Comparison of ENCODE assay signal across 26 cellular contexts in the genomic region with DNA sequence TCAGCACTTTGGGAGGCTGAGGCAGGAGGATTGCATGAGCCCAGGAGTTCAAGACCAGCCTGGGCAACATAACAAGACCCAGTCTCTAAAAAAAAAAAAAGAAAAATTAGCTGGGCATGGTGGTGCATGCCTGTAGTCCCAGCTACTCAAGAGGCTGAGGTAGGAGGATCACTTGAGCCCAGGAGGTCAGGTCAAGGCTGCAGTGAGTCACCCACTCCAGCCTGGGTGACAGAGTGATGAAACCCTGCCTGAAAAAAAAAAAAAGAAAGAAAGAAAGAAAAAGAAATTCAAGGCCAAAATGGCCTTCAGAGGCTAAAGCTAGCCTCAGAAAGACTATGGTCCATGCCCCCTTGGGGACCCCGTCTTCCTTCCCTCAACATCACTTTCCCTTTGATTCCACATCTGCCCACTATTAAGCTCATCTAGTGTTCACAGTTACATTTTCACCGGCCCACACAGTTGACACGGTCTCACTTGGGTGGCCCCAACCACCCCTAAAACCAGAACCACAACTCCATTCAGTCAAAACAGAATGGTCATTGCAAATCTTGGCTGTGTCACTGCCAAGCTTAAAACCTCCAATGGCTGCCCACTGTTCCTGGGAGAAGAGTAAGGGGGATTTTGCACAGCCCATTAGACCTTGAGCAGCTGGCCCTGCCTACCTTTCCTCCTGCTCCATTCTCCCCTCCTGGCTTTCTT. TPM values are rescaled to one million over a fixed set of nuclear protein-coding genes. Genes with fewer than 3 reads are reported as not detected.
A peak's percentile ranks its signal among the peaks of the same experiment; 100 is the strongest.
DNase-seq lines count a peak whose midpoint lies in the region; ATAC-seq, FAIRE-seq and TF ChIP-seq lines count a peak whose summit lies in the region.
"Had no signal": no experiment of that assay in that cellular context is flagged by ENCODE, and none has a peak within 500 bp of the region (broad histone marks: within the 10 kb centered on the region; RNA-seq: fewer than 3 reads in every experiment).

No MANE protein-coding gene starts in this region.

- H3K36me3 ChIP-seq in HepG2 (replicated peaks in 1 of 2; ENCODE audit: control insufficient read depth in 1 of 2, insufficient read depth in 2 of 2, low read length in 2 of 2), result no peaks in the 10 kb centered on the region
- no peaks in the 10 kb centered on the region for H3K36me3 ChIP-seq in right lobe of liver
- H3K36me3 ChIP-seq in PC-3 (ENCODE audit: low read depth, low read length), result no peaks in the 10 kb centered on the region
- H3K36me3 ChIP-seq: pancreas, Peyer's patch had no signal

- POLR2A ChIA-PET in HepG2 (lab: Yijun Ruan, JAX) (no interaction called here), PC-3 (lab: Charles Lee; ENCODE audit: unreplicated experiment) (no interaction called here)

- H3K27ac ChIP-seq in HepG2 (ENCODE audit: extremely low read length, insufficient read depth, low read length) (no peak overlapping the region), right lobe of liver (no peak overlapping the region), PC-3 (ENCODE audit: low read length) (no peak overlapping the region)
- H3K27ac ChIP-seq: C4-2B, foreskin keratinocyte, pancreas, Peyer's patch had no signal

- H3K4me3 ChIP-seq in HepG2 (replicated peaks in 1 of 3; ENCODE audit: insufficient read depth in 1 of 3, low read depth in 2 of 3, low read length in 3 of 3), result no peak overlapping the region
- H3K4me3 ChIP-seq in right lobe of liver, result no peak overlapping the region
- H3K4me3 ChIP-seq in PC-3 (ENCODE audit: low read length), result no peak overlapping the region
- no peak overlapping the region for H3K4me3 ChIP-seq in fibroblast of mammary gland (ENCODE audit: control insufficient read depth, low read depth, low read length)
- H3K4me3 ChIP-seq: pancreas, Peyer's patch had no signal

- H3K9me3 ChIP-seq in HepG2 (ENCODE audit: low read length) (no peaks in the 10 kb centered on the region), right lobe of liver (no peaks in the 10 kb centered on the region), PC-3 (ENCODE audit: low read length) (no peaks in the 10 kb centered on the region)
- H3K9me3 ChIP-seq: pancreas, Peyer's patch, SK-N-SH had no signal

- no peak for ATAC-seq in HepG2
- no peak for ATAC-seq in right lobe of liver
- ATAC-seq in PC-3, result no peak
- ATAC-seq: activated CD8-positive, alpha-beta T cell treated with anti-CD3 and anti-CD28 coated beads for 36 hours; activated T-cell treated with anti-CD3 and anti-CD28 coated beads, Interleukin-2, amount 50 U/mL, for 4 hours; foreskin keratinocyte; naive thymus-derived CD4-positive, alpha-beta T cell; stimulated activated naive CD8-positive, alpha-beta T cell treated with anti-CD3 and anti-CD28 coated beads, Interleukin-15, Interleukin-2, amounts not matched to agents 100 U/mL and 50 U/mL, for 24 hours had no signal

- H3K79me2 ChIP-seq in HepG2 (ENCODE audit: insufficient read depth, low read length) (no peaks in the 10 kb centered on the region), PC-3 (ENCODE audit: low read length) (peaks cover 8% of the 10 kb centered on the region; the same call in 1 of the 2 replicates)

- no peak for FAIRE-seq in HepG2 (lab: Jason Lieb, UNC)
- FAIRE-seq: A204.1, astrocyte, endometrium, kidney, pancreas had no signal

- H3K9ac ChIP-seq in HepG2 (ENCODE audit: insufficient read depth, low read depth, low read length) (no peak overlapping the region), PC-3 (ENCODE audit: low read length) (no peak overlapping the region)
- H3K9ac ChIP-seq: SK-N-SH had no signal

- in situ Hi-C loops in HepG2 (cut with HindIII; ENCODE audit: extremely low pct_ligation_motif_present, low pct_unique_long_range_greater_than_20kb), result no loop called here

- no peak for TF ChIP-seq RAD21 in HepG2 (CRISPR knock-in tag; IDR thresholded peaks at IDR 0.05)

- TF ChIP-seq POLR2A in HepG2 (IDR thresholded peaks at IDR 0.05; ENCODE audit: insufficient read depth in 1 of 2, low read depth in 2 of 2, low read length in 2 of 2) (no peak), right lobe of liver (IDR thresholded peaks at IDR 0.05) (no peak)

- WGBS in HepG2 (ENCODE audit: low lambda C conversion rate), result 16% methylated on average over 3 of the region's 3 CpGs
- WGBS in right lobe of liver (ENCODE audit: insufficient coverage, low coverage, low lambda C conversion rate, missing lambda C conversion rate), result 97% methylated on average over 3 of the region's 3 CpGs

- H3K4me1 ChIP-seq in HepG2 (ENCODE audit: insufficient read depth, low read length), result peaks cover 9% of the 10 kb centered on the region
- H3K4me1 ChIP-seq in right lobe of liver, result no peaks in the 10 kb centered on the region
- H3K4me1 ChIP-seq in PC-3 (ENCODE audit: insufficient read depth, low read length), result peaks cover 64% of the 10 kb centered on the region
- H3K4me1 ChIP-seq: pancreas had no signal

- no peak overlapping the region for H3K4me2 ChIP-seq in HepG2 (ENCODE audit: low read depth, low read length)
- H3K4me2 ChIP-seq in PC-3 (ENCODE audit: low read length), result no peak overlapping the region
- H3K4me2 ChIP-seq: SK-N-SH had no signal

- H2AFZ ChIP-seq in HepG2 (ENCODE audit: low read length), result no peak overlapping the region
- no peak overlapping the region for H2AFZ ChIP-seq in PC-3 (ENCODE audit: low read length)

- TF ChIP-seq CTCF in HepG2 (CRISPR knock-in tag; IDR thresholded peaks at IDR 0.05) (no peak), right lobe of liver (IDR thresholded peaks at IDR 0.05) (no peak), PC-3 (conservative IDR thresholded peaks at IDR 0.05; ENCODE audit: low read depth, low read length) (no peak), fibroblast of mammary gland (conservative IDR thresholded peaks at IDR 0.05; ENCODE audit: control insufficient read depth, insufficient read depth, low read depth, low read length) (no peak)

- no peaks in the 10 kb centered on the region for H4K20me1 ChIP-seq in HepG2 (ENCODE audit: insufficient read depth, low read length)
- no peaks in the 10 kb centered on the region for H4K20me1 ChIP-seq in PC-3 (ENCODE audit: low read length)

- TF ChIP-seq EP300 in HepG2 (IDR thresholded peaks at IDR 0.05; ENCODE audit: low read depth in 2 of 2, low read length in 2 of 2) (no peak), HepG2 (CRISPR knock-in tag; IDR thresholded peaks at IDR 0.05; ENCODE audit: borderline replicate concordance) (no peak)

- DNase-seq in HepG2 (ENCODE audit: low spot score) (no peak), right lobe of liver (no peak), PC-3 (peak; percentile 41), fibroblast of mammary gland (ENCODE audit: low read depth) (peak; percentile 33), SHP77 (lab: John Stamatoyannopoulos, UW) (no peak), cerebellum (ENCODE audit: low spot score) (no peak), NOMO-1 (lab: John Stamatoyannopoulos, UW; ENCODE audit: unreplicated experiment in 2 of 2) (no peak), cortex of kidney (lab: John Stamatoyannopoulos, UW) (no peak)
- DNase-seq: activated CD8-positive, alpha-beta T cell treated with anti-CD3 and anti-CD28 coated beads for 36 hours; activated naive CD4-positive, alpha-beta T cell treated with anti-CD3 and anti-CD28 coated beads, Interleukin-2, amount 50 U/mL, for 16 hours; activated T-cell treated with anti-CD3 and anti-CD28 coated beads, Interleukin-2, amount 50 U/mL, for 4 hours; DMS153; foreskin keratinocyte; kidney; naive thymus-derived CD4-positive, alpha-beta T cell; NCI-H187 treated with DMSO at 0.1 percent for 48 hours; NCI-H2227 treated with DMSO at 0.1 percent for 48 hours; NCI-H82; pancreas; Peyer's patch; SK-N-SH; stimulated activated naive CD8-positive, alpha-beta T cell treated with anti-CD3 and anti-CD28 coated beads, Interleukin-15, Interleukin-2, amounts not matched to agents 100 U/mL and 50 U/mL, for 24 hours had no signal

- CTCF ChIA-PET in HepG2 (lab: Yijun Ruan, JAX; ENCODE audit: low intra/inter-chr PET ratio, low total read pairs), result no interaction called here
- CTCF ChIA-PET in PC-3 (lab: Charles Lee), result interaction anchor here (0.6 kb wide), 2 partner anchors 56 to 111 kb away, joined by 3 to 4 read pairs; no protein-coding TSS in a partner anchor

- peaks cover 10% of the 10 kb centered on the region for H3F3A ChIP-seq in PC-3 (ENCODE audit: low read length, unreplicated experiment)

- H3K27me3 ChIP-seq in HepG2 (ENCODE audit: control insufficient read depth in 1 of 2, insufficient read depth in 2 of 2, low read length in 2 of 2) (peaks cover 0 to 6% of the 10 kb centered on the region in 2 experiments; a peak in 1 of 5 replicates), right lobe of liver (no peaks in the 10 kb centered on the region), PC-3 (ENCODE audit: low read length) (no peaks in the 10 kb centered on the region)
- H3K27me3 ChIP-seq: foreskin keratinocyte, pancreas, Peyer's patch had no signal

- no peaks in the 10 kb centered on the region for H3K9me2 ChIP-seq in PC-3 (replicated peaks; ENCODE audit: low read length)
- H3K9me2 ChIP-seq: SK-N-SH had no signal

- BruUV-seq in HepG2 (replicated peaks; lab: Mats Ljungman, UMichigan), result no TSS peak
- no TSS peak for BruUV-seq in PC-3 (replicated peaks; lab: Mats Ljungman, UMichigan)

- intact Hi-C loops in HepG2 (cut with micrococcal nuclease; ENCODE audit: unreplicated experiment) (no loop called here), right lobe of liver (cut with DNase I) (no loop called here), PC-3 (cut with micrococcal nuclease) (no loop called here)

RNA-seq across cellular contexts. Expression of gene CAPN8, which starts 2.1 kb away (rescaled TPM):
- total RNA-seq in HepG2 (2016; rRNA removed; fragmentation: Illumina TruSeq; extraction: Trizol), result 0.20 TPM in 1 of 2 replicates, not detected in the other
- total RNA-seq in HepG2 (2016; cell fraction: cytosol; rRNA removed; fragmentation: Illumina TruSeq; extraction: Trizol; ENCODE audit: low read depth), result not detected in 2 replicates
- total RNA-seq in HepG2 (2016; cell fraction: insoluble cytoplasmic fraction; rRNA removed; fragmentation: Illumina TruSeq; extraction: Trizol), result 0.11 TPM in 1 of 2 replicates, not detected in the other
- not detected in 2 replicates for total RNA-seq in HepG2 (2016; cell fraction: membrane; rRNA removed; fragmentation: Illumina TruSeq; extraction: Trizol)
- total RNA-seq in HepG2 (2016; cell fraction: nucleus; rRNA removed; fragmentation: Illumina TruSeq; extraction: Trizol), result 0.31 TPM in 1 of 2 replicates, not detected in the other
- 0.25 TPM in 2 replicates for polyA plus RNA-seq in HepG2 (2011; rRNA removed)
- 0.05 TPM in 1 of 2 replicates, not detected in the other for polyA plus RNA-seq in HepG2 (2011; cell fraction: cytosol; rRNA removed)
- polyA plus RNA-seq in HepG2 (2011; cell fraction: nucleus; rRNA removed), result 1.1 and 2.0 TPM in 2 replicates
- polyA plus RNA-seq in HepG2 (2012), result 0.47 and 0.49 TPM in 2 replicates
- polyA plus RNA-seq in HepG2 (2016; cell fraction: cytosol; fragmentation: Illumina TruSeq; extraction: Trizol; ENCODE audit: low read depth), result not detected in 2 replicates
- polyA plus RNA-seq in HepG2 (2016; cell fraction: insoluble cytoplasmic fraction; fragmentation: Illumina TruSeq; extraction: Trizol; ENCODE audit: low read depth), result not detected in 2 replicates
- polyA plus RNA-seq in HepG2 (2016; cell fraction: membrane; fragmentation: Illumina TruSeq; extraction: Trizol; ENCODE audit: low read depth), result not detected in 2 replicates
- polyA plus RNA-seq in HepG2 (2016; cell fraction: nucleus; fragmentation: Illumina TruSeq; extraction: Trizol; ENCODE audit: insufficient read depth, low read depth), result 1.4 TPM in 1 of 2 replicates, not detected in the other
- polyA minus RNA-seq in HepG2 (2011; rRNA and poly(A)+ RNA removed; ENCODE audit: low replicate concordance), result 0.58 TPM in 1 of 2 replicates, not detected in the other
- not detected in 2 replicates for polyA minus RNA-seq in HepG2 (2011; cell fraction: cytosol; rRNA and poly(A)+ RNA removed)
- 0.87 and 1.0 TPM in 2 replicates for polyA minus RNA-seq in HepG2 (2011; cell fraction: nucleus; rRNA and poly(A)+ RNA removed)
- total RNA-seq in right lobe of liver, result 1 to 10 TPM in 1 of 6 experiments, under 1 TPM in 1, not detected in 4; 0.35 to 1.1 TPM
- 5.9 and 11.1 TPM in 2 replicates for total RNA-seq in PC-3 (2014; rRNA removed)
- not detected for total RNA-seq in cerebellum
- total RNA-seq: activated CD8-positive, alpha-beta T cell treated with anti-CD3 and anti-CD28 coated beads for 36 hours; activated T-cell treated with anti-CD3 and anti-CD28 coated beads, Interleukin-2, amount 50 U/mL, for 4 hours; astrocyte had no signal
- polyA plus RNA-seq: naive thymus-derived CD4-positive, alpha-beta T cell; SK-N-SH had no signal

RNA-seq across cellular contexts. Expression of gene CAPN2, which starts 44.7 kb away (rescaled TPM):
- total RNA-seq in HepG2 (2016; rRNA removed; fragmentation: Illumina TruSeq; extraction: Trizol) (6.2 and 7.8 TPM in 2 replicates), right lobe of liver (10 to 100 TPM; 17.5 to 53.1 (median 33.1) TPM), PC-3 (2014; rRNA removed) (1,259 and 1,457 TPM in 2 replicates), cerebellum (61.2 TPM)
- total RNA-seq in HepG2 (2016; cell fraction: cytosol; rRNA removed; fragmentation: Illumina TruSeq; extraction: Trizol; ENCODE audit: low read depth), result 2.0 and 2.6 TPM in 2 replicates
- total RNA-seq in HepG2 (2016; cell fraction: insoluble cytoplasmic fraction; rRNA removed; fragmentation: Illumina TruSeq; extraction: Trizol), result 6.2 and 7.8 TPM in 2 replicates
- 5.4 and 5.5 TPM in 2 replicates for total RNA-seq in HepG2 (2016; cell fraction: membrane; rRNA removed; fragmentation: Illumina TruSeq; extraction: Trizol)
- total RNA-seq in HepG2 (2016; cell fraction: nucleus; rRNA removed; fragmentation: Illumina TruSeq; extraction: Trizol), result 4.8 and 5.3 TPM in 2 replicates
- polyA plus RNA-seq in HepG2 (2011; rRNA removed), result 7.4 and 10.8 TPM in 2 replicates
- 3.5 and 4.8 TPM in 2 replicates for polyA plus RNA-seq in HepG2 (2011; cell fraction: cytosol; rRNA removed)
- polyA plus RNA-seq in HepG2 (2011; cell fraction: nucleus; rRNA removed), result 27.6 and 31.4 TPM in 2 replicates
- polyA plus RNA-seq in HepG2 (2012), result 7.0 and 8.4 TPM in 2 replicates
- 2.3 and 2.7 TPM in 2 replicates for polyA plus RNA-seq in HepG2 (2016; cell fraction: cytosol; fragmentation: Illumina TruSeq; extraction: Trizol; ENCODE audit: low read depth)
- 8.9 and 9.2 TPM in 2 replicates for polyA plus RNA-seq in HepG2 (2016; cell fraction: insoluble cytoplasmic fraction; fragmentation: Illumina TruSeq; extraction: Trizol; ENCODE audit: low read depth)
- polyA plus RNA-seq in HepG2 (2016; cell fraction: membrane; fragmentation: Illumina TruSeq; extraction: Trizol; ENCODE audit: low read depth), result 4.9 and 5.3 TPM in 2 replicates
- 9.2 and 12.8 TPM in 2 replicates for polyA plus RNA-seq in HepG2 (2016; cell fraction: nucleus; fragmentation: Illumina TruSeq; extraction: Trizol; ENCODE audit: insufficient read depth, low read depth)
- 5.0 and 63.8 TPM in 2 replicates for polyA minus RNA-seq in HepG2 (2011; rRNA and poly(A)+ RNA removed; ENCODE audit: low replicate concordance)
- 4.1 and 4.3 TPM in 2 replicates for polyA minus RNA-seq in HepG2 (2011; cell fraction: cytosol; rRNA and poly(A)+ RNA removed)
- 7.7 and 11.3 TPM in 2 replicates for polyA minus RNA-seq in HepG2 (2011; cell fraction: nucleus; rRNA and poly(A)+ RNA removed)

Comparison
In these comparisons a context has a peak if more than half of its experiments do, and no peak if none do; other contexts are left out.
1. DNase-seq: peak in PC-3 (single experiment) and fibroblast of mammary gland (single experiment); none in HepG2 (single experiment), right lobe of liver (0 of 3), SHP77 (0 of 2), cerebellum (single experiment), NOMO-1 (0 of 2) and cortex of kidney (single experiment).
2. RNA of gene CAPN2, which starts 44.7 kb away (total RNA-seq): 1,259 to 1,457 TPM in PC-3; 61.2 TPM in cerebellum (single experiment), 17.5 to 53.1 TPM in right lobe of liver and 2.0 to 7.8 TPM in HepG2; every median in the first group is over 10 times any median in the second.